8 cellular contexts compared by ENCODE assay signal in genomic region chr15:82647835-82648256, GRCh38. TPM values are rescaled to one million over a fixed set of nuclear protein-coding genes. Genes with fewer than 3 reads are reported as not detected.
DNase-seq lines count a peak whose midpoint lies in the region; ATAC-seq and TF ChIP-seq lines count a peak whose summit lies in the region.

No MANE protein-coding gene starts in this region.

- H3K79me2 ChIP-seq in PC-3 (ENCODE audit: low read length): no peaks in the 10 kb centered on the region

- no peaks in the 10 kb centered on the region for H3K9me3 Mint-ChIP-seq in memory B cell

- intact Hi-C loops in PC-3 (cut with micrococcal nuclease): no loop called here

- H3K27me3 Mint-ChIP-seq in memory B cell: peaks cover 28% of the 10 kb centered on the region

- no peak overlapping the region for H3K9ac ChIP-seq in PC-3 (ENCODE audit: low read length)

- POLR2A ChIA-PET in PC-3 (lab: Charles Lee; ENCODE audit: unreplicated experiment): no interaction called here

- H3K4me3 ChIP-seq in PC-3 (ENCODE audit: low read length) (peak overlapping the region; percentile 49; the same call in 1 of the 2 replicates), brain microvascular endothelial cell (ENCODE audit: low read depth, low read length) (peak overlapping the region; percentile 31)

- ATAC-seq in PC-3: no peak
- peak; percentile 67 for ATAC-seq in memory B cell (ENCODE audit: low read depth)
- no peak for ATAC-seq in GM21619 (IDR thresholded peaks at IDR 0.05; ENCODE audit: unreplicated experiment)
- ATAC-seq in HG03571 (IDR thresholded peaks at IDR 0.05; ENCODE audit: unreplicated experiment): no peak

- no peaks in the 10 kb centered on the region for H3K9me2 ChIP-seq in PC-3 (replicated peaks; ENCODE audit: low read length)

- H3K4me1 ChIP-seq in PC-3 (ENCODE audit: insufficient read depth, low read length): no peaks in the 10 kb centered on the region

- H3K4me1 Mint-ChIP-seq in memory B cell: peaks cover 2% of the 10 kb centered on the region

- H3K36me3 ChIP-seq in PC-3 (ENCODE audit: low read depth, low read length) (no peaks in the 10 kb centered on the region), brain microvascular endothelial cell (replicated peaks) (no peaks in the 10 kb centered on the region)

- 0 out of 2 replicates have a peak overlapping the region, but pooled peaks have one; percentile 38 for H2AFZ ChIP-seq in PC-3 (ENCODE audit: low read length)

- H3K27ac ChIP-seq in PC-3 (ENCODE audit: low read length) (no peak overlapping the region), brain microvascular endothelial cell (no peak overlapping the region)

- no peaks in the 10 kb centered on the region for H4K20me1 ChIP-seq in PC-3 (ENCODE audit: low read length)

- no peaks in the 10 kb centered on the region for H3F3A ChIP-seq in PC-3 (ENCODE audit: low read length, unreplicated experiment)

- no peak for TF ChIP-seq CTCF in GM10266 (IDR thresholded peaks at IDR 0.05; ENCODE audit: control insufficient read depth, insufficient read depth, low read depth, missing control alignments)
- TF ChIP-seq CTCF in PC-3 (conservative IDR thresholded peaks at IDR 0.05; ENCODE audit: low read depth, low read length): no peak
- TF ChIP-seq CTCF in brain microvascular endothelial cell (IDR thresholded peaks at IDR 0.05; ENCODE audit: low read depth, low read length, missing control alignments): no peak

- DNase-seq in GM10266 (ENCODE audit: extremely low spot score) (peak; percentile 71), PC-3 (no peak), brain microvascular endothelial cell (no peak), memory B cell (ENCODE audit: low spot score in 2 of 2) (peak in 1 of 2 donors; percentile 38), HPDE6-E6E7 (ENCODE audit: extremely low spot score) (no peak)
- peak; percentile 20 for DNase-seq in stimulated activated CD8-positive, alpha-beta memory T cell treated with anti-CD3 and anti-CD28 coated beads, Interleukin-7, amount 100 ng/mL, for 1 hour (ENCODE audit: low read depth in 2 of 2)

- H3K36me3 Mint-ChIP-seq in memory B cell: no peaks in the 10 kb centered on the region

- no peaks in the 10 kb centered on the region for H3K9me3 ChIP-seq in PC-3 (ENCODE audit: low read length)

- peak overlapping the region; percentile 61 for H3K4me3 Mint-ChIP-seq in memory B cell

- CTCF ChIA-PET in PC-3 (lab: Charles Lee): no interaction called here

- peaks cover 6% of the 10 kb centered on the region for H3K27me3 ChIP-seq in PC-3 (ENCODE audit: low read length)
- peaks cover 46% of the 10 kb centered on the region for H3K27me3 ChIP-seq in brain microvascular endothelial cell (replicated peaks)

- no peak overlapping the region for H3K27ac Mint-ChIP-seq in memory B cell

- peak overlapping the region; percentile 73 for H3K4me2 ChIP-seq in PC-3 (ENCODE audit: low read length)

- in situ Hi-C loops in brain microvascular endothelial cell (cut with HindIII; ENCODE audit: low pct_ligation_motif_present, low sequenced_read_pairs): no loop called here

- BruUV-seq in PC-3 (replicated peaks; lab: Mats Ljungman, UMichigan): no TSS peak

RNA-seq across cellular contexts. Expression of gene CPEB1, which starts 0.7 kb away (rescaled TPM):
- total RNA-seq in PC-3 (2014; rRNA removed): 2.2 and 3.3 TPM in 2 replicates

Comparison
In these comparisons a context has a peak if more than half of its experiments do, and no peak if none do; other contexts are left out.
1. DNase-seq: peak in GM10266 (single experiment) and stimulated activated CD8-positive, alpha-beta memory T cell treated with anti-CD3 and anti-CD28 coated beads, Interleukin-7, amount 100 ng/mL, for 1 hour (2 of 2); none in PC-3 (single experiment), brain microvascular endothelial cell (single experiment) and HPDE6-E6E7 (single experiment).